8 cellular contexts compared by ENCODE assay signal in genomic region chr12:107564946-107565345, GRCh38.
DNase-seq lines count a peak whose midpoint lies in the region; ATAC-seq and TF ChIP-seq lines count a peak whose summit lies in the region.

No MANE protein-coding gene starts in this region.

- H3K36me3 Mint-ChIP-seq in activated naive CD4-positive, alpha-beta T cell treated with anti-CD3 and anti-CD28 coated beads, Interleukin-2, amount 10 ng/mL, durations not matched to agents 7 days and 5 days = peaks cover 2% of the 10 kb centered on the region
- H3K36me3 Mint-ChIP-seq in endodermal cell (ENCODE audit: low read depth) = no peaks in the 10 kb centered on the region

- intact Hi-C loops in testis (cut with DNase I; ENCODE audit: low total_unique reads) (no loop called here), ovary (cut with DNase I) (no loop called here)

- no peak for TF ChIP-seq POLR2A in testis (IDR thresholded peaks at IDR 0.05)
- no peak for TF ChIP-seq POLR2A in ovary (IDR thresholded peaks at IDR 0.05)

- peaks cover 14% of the 10 kb centered on the region for H3K4me1 Mint-ChIP-seq in activated naive CD4-positive, alpha-beta T cell treated with anti-CD3 and anti-CD28 coated beads, Interleukin-2, amount 10 ng/mL, durations not matched to agents 7 days and 5 days
- H3K4me1 Mint-ChIP-seq in endodermal cell = no peaks in the 10 kb centered on the region

- H3K4me3 ChIP-seq in endodermal cell (ENCODE audit: low read length) (no peak overlapping the region), testis (no peak overlapping the region), ovary (no peak overlapping the region)

- no peak for ATAC-seq in GM21423 (IDR thresholded peaks at IDR 0.05; ENCODE audit: unreplicated experiment)
- ATAC-seq in HG02852 (IDR thresholded peaks at IDR 0.05; ENCODE audit: unreplicated experiment) = no peak

- TF ChIP-seq CTCF in endodermal cell (conservative IDR thresholded peaks at IDR 0.05) (peak; percentile 78), testis (IDR thresholded peaks at IDR 0.05) (peak in 2 of 3 experiments; percentile 17 to 32), ovary (IDR thresholded peaks at IDR 0.05) (no peak)

- H3K27ac ChIP-seq in endodermal cell (ENCODE audit: low read depth, low read length) = no peak overlapping the region
- H3K27ac ChIP-seq in testis = no peak overlapping the region
- no peak overlapping the region for H3K27ac ChIP-seq in ovary

- H3K27ac Mint-ChIP-seq in activated naive CD4-positive, alpha-beta T cell treated with anti-CD3 and anti-CD28 coated beads, Interleukin-2, amount 10 ng/mL, durations not matched to agents 7 days and 5 days = no peak overlapping the region
- H3K27ac Mint-ChIP-seq in endodermal cell = no peak overlapping the region

- CTCF ChIA-PET in activated naive CD4-positive, alpha-beta T cell treated with anti-CD3 and anti-CD28 coated beads, Interleukin-2, amount 10 ng/mL, durations not matched to agents 7 days and 5 days (lab: Charles Lee) = interaction anchor here (0.6 to 2.3 kb wide), 9 partner anchors 41 to 435 kb away, joined by 3 to 7 read pairs (median 3); no protein-coding TSS in a partner anchor

- no peak overlapping the region for H3K4me3 Mint-ChIP-seq in activated naive CD4-positive, alpha-beta T cell treated with anti-CD3 and anti-CD28 coated beads, Interleukin-2, amount 10 ng/mL, durations not matched to agents 7 days and 5 days
- no peak overlapping the region for H3K4me3 Mint-ChIP-seq in endodermal cell

- no peak for TF ChIP-seq EP300 in ovary (IDR thresholded peaks at IDR 0.05)

- H3K36me3 ChIP-seq in endodermal cell (ENCODE audit: control insufficient read depth, insufficient read depth, low read length) = no peaks in the 10 kb centered on the region
- H3K36me3 ChIP-seq in testis (ENCODE audit: low read depth, missing control alignments) = no peaks in the 10 kb centered on the region
- H3K36me3 ChIP-seq in ovary = no peaks in the 10 kb centered on the region

- H3K9me3 ChIP-seq in endodermal cell (ENCODE audit: control insufficient read depth, low read length) = no peaks in the 10 kb centered on the region
- no peaks in the 10 kb centered on the region for H3K9me3 ChIP-seq in testis
- H3K9me3 ChIP-seq in ovary = no peaks in the 10 kb centered on the region

- H3K27me3 ChIP-seq in endodermal cell (ENCODE audit: control insufficient read depth, insufficient read depth, low read length, poor library complexity, severe bottlenecking) (no peaks in the 10 kb centered on the region), testis (no peaks in the 10 kb centered on the region), ovary (no peaks in the 10 kb centered on the region)

- H3K27me3 Mint-ChIP-seq in activated naive CD4-positive, alpha-beta T cell treated with anti-CD3 and anti-CD28 coated beads, Interleukin-2, amount 10 ng/mL, durations not matched to agents 7 days and 5 days = no peaks in the 10 kb centered on the region
- no peaks in the 10 kb centered on the region for H3K27me3 Mint-ChIP-seq in endodermal cell (ENCODE audit: insufficient read depth)

- no peaks in the 10 kb centered on the region for H3K9me3 Mint-ChIP-seq in activated naive CD4-positive, alpha-beta T cell treated with anti-CD3 and anti-CD28 coated beads, Interleukin-2, amount 10 ng/mL, durations not matched to agents 7 days and 5 days
- peaks cover 2% of the 10 kb centered on the region for H3K9me3 Mint-ChIP-seq in endodermal cell

- WGBS in endodermal cell (ENCODE audit: insufficient coverage in 1 of 2, insufficient read length in 1 of 2), 2 experiments = 58 to 60% methylated on average over 1 to 3 of the region's 3 CpGs
- 59 to 69% methylated on average over 3 of the region's 3 CpGs for WGBS in testis, 2 donors
- 32 to 52% (median 32%) methylated on average over 3 of the region's 3 CpGs for WGBS in ovary, 3 donors

- H3K9ac ChIP-seq in endodermal cell (ENCODE audit: extremely low read depth, low read length, poor library complexity, severe bottlenecking) = no peak overlapping the region

- peak; percentile 31 for DNase-seq in activated naive CD4-positive, alpha-beta T cell treated with anti-CD3 and anti-CD28 coated beads, Interleukin-2, amount 10 ng/mL, durations not matched to agents 7 days and 5 days
- no peak for DNase-seq in activated naive CD4-positive, alpha-beta T cell treated with anti-CD3 and anti-CD28 coated beads, Interleukin-2, amount 50 U/mL, for 16 hours
- DNase-seq in NCI-H2196 treated with DMSO at 0.1 percent for 48 hours (lab: John Stamatoyannopoulos, UW; ENCODE audit: unreplicated experiment) = peak; percentile 4
- DNase-seq in endodermal cell = peak; percentile 83
- no peak for DNase-seq in testis
- DNase-seq in ovary = no peak

- no peaks in the 10 kb centered on the region for H3K4me1 ChIP-seq in endodermal cell (ENCODE audit: control insufficient read depth, insufficient read depth, low read length)
- H3K4me1 ChIP-seq in testis = no peaks in the 10 kb centered on the region
- no peaks in the 10 kb centered on the region for H3K4me1 ChIP-seq in ovary (ENCODE audit: insufficient read depth)

Comparison
In these comparisons a context has a peak if more than half of its experiments do, and no peak if none do; other contexts are left out.
1. DNase-seq: peak in activated naive CD4-positive, alpha-beta T cell treated with anti-CD3 and anti-CD28 coated beads, Interleukin-2, amount 10 ng/mL, durations not matched to agents 7 days and 5 days (single experiment), NCI-H2196 treated with DMSO at 0.1 percent for 48 hours (single experiment) and endodermal cell (single experiment); none in activated naive CD4-positive, alpha-beta T cell treated with anti-CD3 and anti-CD28 coated beads, Interleukin-2, amount 50 U/mL, for 16 hours (single experiment), testis (single experiment) and ovary (0 of 5).
2. CTCF ChIP-seq: peak in endodermal cell (single experiment) and testis (2 of 3); none in ovary (0 of 3).